In genomic region chr15:68822818-68823217, GRCh38 we compare ENCODE assay signal across 1 cellular context.
TF ChIP-seq lines count a peak whose summit lies in the region.

No MANE protein-coding gene starts in this region.

TF ChIP-seq in neural cell, 6 proteins besides CTCF, POLR2A, EP300 and RAD21 (continued from another document):
- TF ChIP-seq REST (IDR thresholded peaks at IDR 0.05; ENCODE audit: borderline replicate concordance) (no peak), EZH2 (IDR thresholded peaks at IDR 0.05; ENCODE audit: borderline replicate concordance, insufficient read depth, low read length, poor library complexity, severe bottlenecking) (no peak), TAF1 (IDR thresholded peaks at IDR 0.05; ENCODE audit: low read depth) (no peak), MXI1 (conservative IDR thresholded peaks at IDR 0.05; ENCODE audit: poor library complexity, severe bottlenecking) (no peak)
